2 cellular contexts compared by ENCODE assay signal in genomic region chr16:19948186-19949104, GRCh38.
TF ChIP-seq lines count a peak whose summit lies in the region.

No MANE protein-coding gene starts in this region.

TF ChIP-seq in WTC11, 78 proteins besides CTCF, POLR2A, EP300 and RAD21 (continued from another document and continues in another):
- TF ChIP-seq USF2 (CRISPR knock-in tag; IDR thresholded peaks at IDR 0.05), result peak; percentile 74
- peak; percentile 76; the same call in 1 of the 2 replicates for TF ChIP-seq FOXP4 (CRISPR knock-in tag; IDR thresholded peaks at IDR 0.05)
- TF ChIP-seq, protein P1, sequence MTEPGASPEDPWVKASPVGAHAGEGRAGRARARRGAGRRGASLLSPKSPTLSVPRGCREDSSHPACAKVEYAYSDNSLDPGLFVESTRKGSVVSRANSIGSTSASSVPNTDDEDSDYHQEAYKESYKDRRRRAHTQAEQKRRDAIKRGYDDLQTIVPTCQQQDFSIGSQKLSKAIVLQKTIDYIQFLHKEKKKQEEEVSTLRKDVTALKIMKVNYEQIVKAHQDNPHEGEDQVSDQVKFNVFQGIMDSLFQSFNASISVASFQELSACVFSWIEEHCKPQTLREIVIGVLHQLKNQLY (CRISPR knock-in tag; IDR thresholded peaks at IDR 0.05), result no peak
- TF ChIP-seq ZNF396 (CRISPR knock-in tag; IDR thresholded peaks at IDR 0.05; ENCODE audit: borderline replicate concordance), result peak; percentile 49; the same call in 1 of the 2 replicates
- TF ChIP-seq, protein P2, sequence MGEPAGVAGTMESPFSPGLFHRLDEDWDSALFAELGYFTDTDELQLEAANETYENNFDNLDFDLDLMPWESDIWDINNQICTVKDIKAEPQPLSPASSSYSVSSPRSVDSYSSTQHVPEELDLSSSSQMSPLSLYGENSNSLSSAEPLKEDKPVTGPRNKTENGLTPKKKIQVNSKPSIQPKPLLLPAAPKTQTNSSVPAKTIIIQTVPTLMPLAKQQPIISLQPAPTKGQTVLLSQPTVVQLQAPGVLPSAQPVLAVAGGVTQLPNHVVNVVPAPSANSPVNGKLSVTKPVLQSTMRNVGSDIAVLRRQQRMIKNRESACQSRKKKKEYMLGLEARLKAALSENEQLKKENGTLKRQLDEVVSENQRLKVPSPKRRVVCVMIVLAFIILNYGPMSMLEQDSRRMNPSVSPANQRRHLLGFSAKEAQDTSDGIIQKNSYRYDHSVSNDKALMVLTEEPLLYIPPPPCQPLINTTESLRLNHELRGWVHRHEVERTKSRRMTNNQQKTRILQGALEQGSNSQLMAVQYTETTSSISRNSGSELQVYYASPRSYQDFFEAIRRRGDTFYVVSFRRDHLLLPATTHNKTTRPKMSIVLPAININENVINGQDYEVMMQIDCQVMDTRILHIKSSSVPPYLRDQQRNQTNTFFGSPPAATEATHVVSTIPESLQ (CRISPR knock-in tag; IDR thresholded peaks at IDR 0.05), result no peak
- TF ChIP-seq, protein P3, sequence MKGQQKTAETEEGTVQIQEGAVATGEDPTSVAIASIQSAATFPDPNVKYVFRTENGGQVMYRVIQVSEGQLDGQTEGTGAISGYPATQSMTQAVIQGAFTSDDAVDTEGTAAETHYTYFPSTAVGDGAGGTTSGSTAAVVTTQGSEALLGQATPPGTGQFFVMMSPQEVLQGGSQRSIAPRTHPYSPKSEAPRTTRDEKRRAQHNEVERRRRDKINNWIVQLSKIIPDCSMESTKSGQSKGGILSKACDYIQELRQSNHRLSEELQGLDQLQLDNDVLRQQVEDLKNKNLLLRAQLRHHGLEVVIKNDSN (CRISPR knock-in tag; IDR thresholded peaks at IDR 0.05), result peak; percentile 76; the same call in 1 of the 2 replicates
- peak; percentile 73; the same call in 1 of the 2 replicates for TF ChIP-seq ZNF281 (CRISPR knock-in tag; IDR thresholded peaks at IDR 0.05)
- TF ChIP-seq, protein P4, sequence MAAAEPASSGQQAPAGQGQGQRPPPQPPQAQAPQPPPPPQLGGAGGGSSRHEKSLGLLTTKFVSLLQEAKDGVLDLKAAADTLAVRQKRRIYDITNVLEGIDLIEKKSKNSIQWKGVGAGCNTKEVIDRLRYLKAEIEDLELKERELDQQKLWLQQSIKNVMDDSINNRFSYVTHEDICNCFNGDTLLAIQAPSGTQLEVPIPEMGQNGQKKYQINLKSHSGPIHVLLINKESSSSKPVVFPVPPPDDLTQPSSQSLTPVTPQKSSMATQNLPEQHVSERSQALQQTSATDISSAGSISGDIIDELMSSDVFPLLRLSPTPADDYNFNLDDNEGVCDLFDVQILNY (CRISPR knock-in tag; IDR thresholded peaks at IDR 0.05), result no peak
- TF ChIP-seq GABPB1 (CRISPR knock-in tag; IDR thresholded peaks at IDR 0.05), result no peak
- 0 out of 2 replicates have a peak, but pooled peaks have one; percentile 33 for TF ChIP-seq CREM (CRISPR knock-in tag; IDR thresholded peaks at IDR 0.05)
- no peak for TF ChIP-seq PREB (CRISPR knock-in tag; IDR thresholded peaks at IDR 0.05; ENCODE audit: borderline replicate concordance)

TF ChIP-seq in SK-N-SH, 30 proteins besides CTCF, POLR2A, EP300 and RAD21 (continued from another document):
- TF ChIP-seq, protein P3 (IDR thresholded peaks at IDR 0.05; ENCODE audit: borderline replicate concordance, low read depth), result no peak
- TF ChIP-seq PBX3 (IDR thresholded peaks at IDR 0.05) (no peak), TCF12 (IDR thresholded peaks at IDR 0.05) (no peak), CHD2 (IDR thresholded peaks at IDR 0.05; ENCODE audit: low read length, partially characterized antibody) (no peak), MAX (IDR thresholded peaks at IDR 0.05; ENCODE audit: low read depth) (no peak), RFX5 (IDR thresholded peaks at IDR 0.05; ENCODE audit: low read length) (no peak), YY1 (IDR thresholded peaks at IDR 0.05; ENCODE audit: low read depth) (no peak), TAF1 (IDR thresholded peaks at IDR 0.05; ENCODE audit: borderline replicate concordance, low read depth, low read length) (no peak), SIN3A (IDR thresholded peaks at IDR 0.05; ENCODE audit: borderline replicate concordance, low read depth, low read length) (no peak), POLR2AphosphoS5 (IDR thresholded peaks at IDR 0.05; ENCODE audit: low read depth, low read length) (no peak), NFIC (IDR thresholded peaks at IDR 0.05; ENCODE audit: borderline replicate concordance) (no peak), GABPA (IDR thresholded peaks at IDR 0.05; ENCODE audit: low read depth) (no peak), FOSL2 (IDR thresholded peaks at IDR 0.05; ENCODE audit: borderline replicate concordance, low read depth) (no peak), ELF1 (IDR thresholded peaks at IDR 0.05) (no peak), EZH2phosphoT487 (IDR thresholded peaks at IDR 0.05; ENCODE audit: borderline replicate concordance, low read depth) (no peak)
